1 cellular context compared by ENCODE assay signal in genomic region chr12:1747609-1748008, GRCh38.
TF ChIP-seq lines count a peak whose summit lies in the region.

No MANE protein-coding gene starts in this region.

TF ChIP-seq in K562, 482 proteins besides CTCF, POLR2A, EP300 and RAD21 (continued from another document):
- TF ChIP-seq STAT6 (CRISPR knock-in tag; IDR thresholded peaks at IDR 0.05) = no peak
- TF ChIP-seq ATF3 (IDR thresholded peaks at IDR 0.05) = peak; percentile 31; the same call in 1 of the 2 replicates
- TF ChIP-seq ATF3 (CRISPR knock-in tag; conservative IDR thresholded peaks at IDR 0.05) = no peak
- no peak for TF ChIP-seq ZBTB49 (CRISPR knock-in tag; IDR thresholded peaks at IDR 0.05; ENCODE audit: borderline replicate concordance)
- no peak for TF ChIP-seq ZNF668 (CRISPR knock-in tag; IDR thresholded peaks at IDR 0.05)
- TF ChIP-seq TRIM28 (IDR thresholded peaks at IDR 0.05) = peak; percentile 97
- peak; percentile 28; the same call in 1 of the 2 replicates for TF ChIP-seq MEF2A (IDR thresholded peaks at IDR 0.05; ENCODE audit: control insufficient read depth, low read depth, low read length)
- no peak for TF ChIP-seq ZBTB26 (CRISPR knock-in tag; IDR thresholded peaks at IDR 0.05)
- no peak for TF ChIP-seq FOXJ2 (tag; IDR thresholded peaks at IDR 0.05)
- no peak for TF ChIP-seq NFE2 (IDR thresholded peaks at IDR 0.05; ENCODE audit: low read depth)
- no peak for TF ChIP-seq BMI1 (IDR thresholded peaks at IDR 0.05; ENCODE audit: low read length)
- TF ChIP-seq ZNF583 (CRISPR knock-in tag; IDR thresholded peaks at IDR 0.05) = no peak
